Comparison of ENCODE assay signal across 11 cellular contexts in the genomic region with DNA sequence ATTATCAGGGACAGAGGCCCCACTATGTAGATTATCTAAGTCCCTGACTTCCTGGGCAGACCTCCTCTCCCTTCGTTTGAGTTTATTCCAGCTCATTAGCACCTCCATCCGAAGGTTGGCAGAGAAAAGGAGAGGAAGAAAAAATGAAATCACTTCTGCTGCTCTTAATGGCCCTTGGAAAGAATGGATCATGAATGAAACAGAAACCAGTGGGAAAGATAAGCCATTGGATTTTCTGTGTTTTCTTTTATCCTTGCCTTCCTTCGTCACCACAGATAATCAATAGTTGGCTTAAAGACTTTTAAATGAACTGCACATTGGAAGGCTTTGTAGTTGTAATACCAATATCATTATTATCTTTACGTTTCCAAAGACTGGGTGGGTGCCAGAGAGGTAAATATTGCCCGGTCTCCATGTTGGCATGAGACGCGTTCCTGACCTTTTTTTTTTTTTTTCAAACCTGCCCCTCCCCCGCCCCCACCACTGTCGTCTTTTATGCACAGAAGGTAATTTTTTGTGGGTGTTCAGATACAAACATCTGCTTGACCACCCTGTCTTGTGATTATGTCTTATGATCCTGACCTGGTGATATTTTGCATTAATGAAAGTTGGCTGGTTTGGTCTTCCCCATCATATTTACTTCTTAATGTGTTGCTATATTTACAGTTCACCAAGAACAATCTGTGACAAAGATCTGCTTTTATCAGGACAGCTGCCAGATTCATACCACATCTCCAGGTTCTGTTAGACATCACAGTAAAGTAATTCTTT.
DNase-seq lines count a peak whose midpoint lies in the region; ATAC-seq, FAIRE-seq and TF ChIP-seq lines count a peak whose summit lies in the region.
"Had no signal": no experiment of that assay in that cellular context is flagged by ENCODE, and none has a peak within 500 bp of the region (broad histone marks: within the 10 kb centered on the region; RNA-seq: fewer than 3 reads in every experiment).

No MANE protein-coding gene starts in this region.

- H3K4me3 ChIP-seq in colonic mucosa (no peak overlapping the region), small intestine (ENCODE audit: low read depth in 1 of 2, low read length in 2 of 2) (no peak overlapping the region)

- intact Hi-C loops in colonic mucosa (cut with DNase I) = no loop called here

- no peak for TF ChIP-seq CTCF in colonic mucosa (IDR thresholded peaks at IDR 0.05)

- H3K27me3 ChIP-seq in colonic mucosa (no peaks in the 10 kb centered on the region), small intestine (ENCODE audit: control insufficient read depth in 2 of 2, insufficient read depth in 2 of 2, low read length in 2 of 2) (no peaks in the 10 kb centered on the region)

- no peaks in the 10 kb centered on the region for H3K36me3 ChIP-seq in colonic mucosa
- H3K36me3 ChIP-seq in small intestine (ENCODE audit: control insufficient read depth in 2 of 2, insufficient read depth in 2 of 2, low read length in 2 of 2) = no peaks in the 10 kb centered on the region

- 14 to 46% (median 39%) methylated on average over 9 of the region's 9 CpGs for WGBS in small intestine, 3 donors

- H3K9ac ChIP-seq in colonic mucosa (ENCODE audit: low read depth in 2 of 2, low read length in 2 of 2) = peak overlapping the region in 1 of 2 donors; percentile 31

- ATAC-seq in HG02938 (IDR thresholded peaks at IDR 0.05; ENCODE audit: unreplicated experiment) = no peak

- peak; percentile 13 for DNase-seq in DMS 273 (lab: John Stamatoyannopoulos, UW; ENCODE audit: unreplicated experiment)
- no peak for DNase-seq in DMS 273 treated with DMSO at 0.1 percent for 48 hours (lab: John Stamatoyannopoulos, UW)
- peak; percentile 63 for DNase-seq in NAMALWA (ENCODE audit: low spot score)
- DNase-seq in colonic mucosa = no peak
- peak; percentile 60 for DNase-seq in small intestine
- DNase-seq in NCI-H2029 treated with DMSO at 0.1 percent for 48 hours (lab: John Stamatoyannopoulos, UW) = no peak
- no peak for DNase-seq in NCI-H510A (lab: John Stamatoyannopoulos, UW)
- DNase-seq: 8988T; activated CD8-positive, alpha-beta memory T cell treated with anti-CD3 and anti-CD28 coated beads for 24 hours; posterior cingulate gyrus had no signal

- H3K4me1 ChIP-seq in colonic mucosa (peaks cover 3% of the 10 kb centered on the region), small intestine (ENCODE audit: control insufficient read depth in 2 of 2, insufficient read depth in 1 of 2, low read depth in 1 of 2, low read length in 1 of 2) (peaks cover 2 to 46% of the 10 kb centered on the region in 2 donors)

- H3K27ac ChIP-seq in colonic mucosa (peak overlapping the region; percentile 14), small intestine (ENCODE audit: low read depth in 1 of 2, low read length in 1 of 2) (peak overlapping the region in 1 of 2 donors; percentile 66)

- no peaks in the 10 kb centered on the region for H3K9me3 ChIP-seq in colonic mucosa
- H3K9me3 ChIP-seq in small intestine (ENCODE audit: control insufficient read depth, low read depth) = no peaks in the 10 kb centered on the region

- FAIRE-seq in small intestine (lab: Jason Lieb, UNC) = peak; percentile 61

Comparison
In these comparisons a context has a peak if more than half of its experiments do, and no peak if none do; other contexts are left out.
1. DNase-seq: peak in DMS 273 (single experiment), NAMALWA (single experiment) and small intestine (single experiment); none in DMS 273 treated with DMSO at 0.1 percent for 48 hours (single experiment), colonic mucosa (single experiment), NCI-H2029 treated with DMSO at 0.1 percent for 48 hours (single experiment) and NCI-H510A (single experiment).